8 cellular contexts compared by ENCODE assay signal in the genomic region with DNA sequence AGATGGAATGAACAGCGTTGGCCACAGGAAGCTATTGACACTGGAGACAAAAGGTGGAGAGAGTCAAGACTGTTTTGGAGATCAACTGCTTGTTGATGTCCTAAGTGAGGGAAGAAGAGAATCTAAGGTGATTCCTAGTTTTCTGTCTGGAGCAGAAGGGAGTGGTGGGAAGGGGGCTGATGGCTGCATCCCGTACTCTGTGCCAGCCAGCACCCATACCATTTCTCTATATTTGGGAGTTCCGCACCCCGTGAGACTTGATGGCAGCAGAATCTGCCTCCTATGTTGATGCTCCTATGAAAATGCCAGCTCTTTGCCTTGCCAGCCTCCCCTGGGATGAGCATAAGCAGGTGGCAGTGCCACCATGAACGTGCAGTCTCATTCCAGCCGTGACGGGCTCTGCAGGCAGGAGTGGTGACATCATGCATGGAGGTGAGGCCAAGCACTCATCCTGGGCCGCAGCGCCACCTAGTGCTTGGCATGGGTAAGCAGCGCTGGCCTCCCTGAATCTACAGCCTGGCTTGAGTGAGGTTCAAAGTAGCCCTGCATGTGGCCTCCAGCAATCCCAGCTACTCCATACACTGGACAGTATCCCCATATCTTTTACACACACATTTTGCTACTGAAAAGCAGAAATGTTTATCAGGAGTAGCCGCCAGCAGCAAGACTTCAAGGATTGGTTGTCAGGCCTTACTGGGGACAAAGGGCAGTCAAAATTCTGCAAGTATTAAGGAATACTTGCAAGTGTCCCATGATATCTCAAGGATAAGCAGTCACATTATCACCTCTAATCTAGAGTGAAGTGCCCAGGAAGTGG. TPM values are rescaled to one million over a fixed set of nuclear protein-coding genes. Genes with fewer than 3 reads are reported as not detected.
DNase-seq lines count a peak whose midpoint lies in the region; ATAC-seq and TF ChIP-seq lines count a peak whose summit lies in the region.

No MANE protein-coding gene starts in this region.

- H3K27me3 ChIP-seq in kidney epithelial cell (ENCODE audit: control insufficient read depth, insufficient read depth, low read length) = no peaks in the 10 kb centered on the region

- TF ChIP-seq CTCF in cardiac fibroblast (IDR thresholded peaks at IDR 0.05; ENCODE audit: low read depth, low read length) (peak; percentile 98), kidney epithelial cell (IDR thresholded peaks at IDR 0.05; ENCODE audit: insufficient read depth, low read length, poor library complexity, severe bottlenecking) (peak; percentile 97)

- ATAC-seq in GM18873 (IDR thresholded peaks at IDR 0.05; ENCODE audit: low FRiP score, unreplicated experiment) = peak; percentile 80
- peak; percentile 94 for ATAC-seq in HG03196 (IDR thresholded peaks at IDR 0.05; ENCODE audit: unreplicated experiment)

- no peaks in the 10 kb centered on the region for H3K36me3 ChIP-seq in kidney epithelial cell (ENCODE audit: control insufficient read depth, insufficient read depth, low read length)

- DNase-seq in AG08396 (ENCODE audit: low spot score) (peak; percentile 87), NCI-H2227 (lab: John Stamatoyannopoulos, UW; ENCODE audit: unreplicated experiment) (peak; percentile 93), cardiac fibroblast (ENCODE audit: low read depth in 2 of 2) (peak; percentile 84 to 87), kidney epithelial cell (ENCODE audit: low read depth) (peak; percentile 65)
- DNase-seq in activated CD4-positive, CD25-positive, alpha-beta regulatory T cell (lab: John Stamatoyannopoulos, UW) = peak; percentile 60 to 71 (median 60)
- peak; percentile 68 to 77 (median 71) for DNase-seq in stimulated activated CD4-positive, alpha-beta T cell treated with anti-CD3 and anti-CD28 coated beads, Interleukin-1b, Interleukin-23, amount 100 ng/mL, for 24 hours (ENCODE audit: low read depth in 4 of 4, low spot score in 1 of 4)

- H3K4me3 ChIP-seq in cardiac fibroblast (replicated peaks in 1 of 2; ENCODE audit: low read depth in 2 of 2, low read length in 2 of 2) (no peak overlapping the region), kidney epithelial cell (ENCODE audit: low read depth, low read length) (no peak overlapping the region)

RNA-seq across cellular contexts. Expression of gene PODXL, which starts 43.0 kb away (rescaled TPM):
- 152 and 160 TPM in 2 replicates for total RNA-seq in kidney epithelial cell
